9 cellular contexts compared by ENCODE assay signal in the genomic region with DNA sequence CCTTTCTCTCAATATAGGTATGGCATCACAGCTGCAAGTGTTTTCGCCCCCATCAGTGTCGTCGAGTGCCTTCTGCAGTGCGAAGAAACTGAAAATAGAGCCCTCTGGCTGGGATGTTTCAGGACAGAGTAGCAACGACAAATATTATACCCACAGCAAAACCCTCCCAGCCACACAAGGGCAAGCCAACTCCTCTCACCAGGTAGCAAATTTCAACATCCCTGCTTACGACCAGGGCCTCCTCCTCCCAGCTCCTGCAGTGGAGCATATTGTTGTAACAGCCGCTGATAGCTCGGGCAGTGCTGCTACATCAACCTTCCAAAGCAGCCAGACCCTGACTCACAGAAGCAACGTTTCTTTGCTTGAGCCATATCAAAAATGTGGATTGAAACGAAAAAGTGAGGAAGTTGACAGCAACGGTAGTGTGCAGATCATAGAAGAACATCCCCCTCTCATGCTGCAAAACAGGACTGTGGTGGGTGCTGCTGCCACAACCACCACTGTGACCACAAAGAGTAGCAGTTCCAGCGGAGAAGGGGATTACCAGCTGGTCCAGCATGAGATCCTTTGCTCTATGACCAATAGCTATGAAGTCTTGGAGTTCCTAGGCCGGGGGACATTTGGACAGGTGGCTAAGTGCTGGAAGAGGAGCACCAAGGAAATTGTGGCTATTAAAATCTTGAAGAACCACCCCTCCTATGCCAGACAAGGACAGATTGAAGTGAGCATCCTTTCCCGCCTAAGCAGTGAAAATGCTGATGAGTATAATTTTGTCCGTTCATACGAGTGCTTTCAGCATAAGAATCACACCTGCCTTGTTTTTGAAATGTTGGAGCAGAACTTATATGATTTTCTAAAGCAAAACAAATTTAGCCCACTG. TPM values are rescaled to one million over a fixed set of nuclear protein-coding genes. Genes with fewer than 3 reads are reported as not detected.
DNase-seq lines count a peak whose midpoint lies in the region; ATAC-seq and TF ChIP-seq lines count a peak whose summit lies in the region.
"Had no signal": no experiment of that assay in that cellular context is flagged by ENCODE, and none has a peak within 500 bp of the region (broad histone marks: within the 10 kb centered on the region; RNA-seq: fewer than 3 reads in every experiment).

No MANE protein-coding gene starts in this region.

- peak overlapping the region; percentile 83 for H3K27ac Mint-ChIP-seq in activated T-helper 2 cell treated with anti-CD3 and anti-CD28 coated beads, Interferon-gamma antibody, Interleukin-2, Interleukin-4, amounts not matched to agents 10 μg/mL and 5 μg/mL and 100 μg/mL, durations not matched to agents 14 hours and 24 hours and 36 hours

- peaks cover 68% of the 10 kb centered on the region for H3K36me3 Mint-ChIP-seq in activated T-helper 2 cell treated with anti-CD3 and anti-CD28 coated beads, Interferon-gamma antibody, Interleukin-2, Interleukin-4, amounts not matched to agents 10 μg/mL and 5 μg/mL and 100 μg/mL, durations not matched to agents 14 hours and 24 hours and 36 hours (ENCODE audit: low read depth)

- H3K9me3 Mint-ChIP-seq in activated T-helper 2 cell treated with anti-CD3 and anti-CD28 coated beads, Interferon-gamma antibody, Interleukin-2, Interleukin-4, amounts not matched to agents 10 μg/mL and 5 μg/mL and 100 μg/mL, durations not matched to agents 14 hours and 24 hours and 36 hours: peaks cover 9% of the 10 kb centered on the region

- H3K27me3 Mint-ChIP-seq in activated T-helper 2 cell treated with anti-CD3 and anti-CD28 coated beads, Interferon-gamma antibody, Interleukin-2, Interleukin-4, amounts not matched to agents 10 μg/mL and 5 μg/mL and 100 μg/mL, durations not matched to agents 14 hours and 24 hours and 36 hours (ENCODE audit: low read depth): no peaks in the 10 kb centered on the region

- 0 out of 2 replicates have a peak, but pooled peaks cover 4% of the 10 kb centered on the region for H3K9me3 ChIP-seq in Loucy (ENCODE audit: insufficient read depth, low read depth, low read length)

- H3K4me2 ChIP-seq in Loucy (ENCODE audit: low read depth, low read length, poor library complexity, severe bottlenecking): peak overlapping the region; percentile 16

- peaks cover 95% of the 10 kb centered on the region for H3K79me2 ChIP-seq in Loucy (ENCODE audit: insufficient read depth, low read length)

- peaks cover 48% of the 10 kb centered on the region for H3K4me1 ChIP-seq in Loucy (ENCODE audit: insufficient read depth, low read length, poor library complexity, severe bottlenecking)

- peak overlapping the region; percentile 57 for H3K4me3 Mint-ChIP-seq in activated T-helper 2 cell treated with anti-CD3 and anti-CD28 coated beads, Interferon-gamma antibody, Interleukin-2, Interleukin-4, amounts not matched to agents 10 μg/mL and 5 μg/mL and 100 μg/mL, durations not matched to agents 14 hours and 24 hours and 36 hours (ENCODE audit: low read depth)

- ATAC-seq in GM19463 (IDR thresholded peaks at IDR 0.05; ENCODE audit: unreplicated experiment): peak; percentile 78
- ATAC-seq: Panc1 had no signal

- H3K9me2 ChIP-seq in Loucy (replicated peaks; ENCODE audit: low read depth, low read length): no peaks in the 10 kb centered on the region

- no peak for DNase-seq in activated T-helper 2 cell treated with anti-CD3 and anti-CD28 coated beads, Interferon-gamma antibody, Interleukin-2, Interleukin-4, amounts not matched to agents 10 μg/mL and 5 μg/mL and 100 μg/mL, durations not matched to agents 14 hours and 24 hours and 36 hours (ENCODE audit: low spot score)
- peak; percentile 29 to 46 for DNase-seq in stimulated activated CD4-positive, alpha-beta T cell treated with anti-CD3 and anti-CD28 coated beads, Interleukin-2, amount 100 ng/mL, for 24 hours
- DNase-seq in 8988T (no peak), NCI-H82 (lab: John Stamatoyannopoulos, UW) (no peak), dermis blood vessel endothelial cell (no peak), dedifferentiated amniotic fluid mesenchymal stem cell (ENCODE audit: extremely low spot score) (no peak)

- no peak for TF ChIP-seq CTCF in Loucy (conservative IDR thresholded peaks at IDR 0.05; ENCODE audit: low read length)

- no peak overlapping the region for H3K9ac ChIP-seq in Loucy (ENCODE audit: low read depth, low read length, poor library complexity, severe bottlenecking)

- intact Hi-C loops in activated T-helper 2 cell treated with anti-CD3 and anti-CD28 coated beads, Interferon-gamma antibody, Interleukin-2, Interleukin-4, amounts not matched to agents 10 μg/mL and 5 μg/mL and 100 μg/mL, durations not matched to agents 14 hours and 24 hours and 36 hours (cut with micrococcal nuclease): loop anchor here (1.0 kb wide), 1 partner anchor 9 kb away; no protein-coding TSS in a partner anchor

- peaks cover 3% of the 10 kb centered on the region; the same call in 1 of the 2 replicates for H3F3A ChIP-seq in Loucy (ENCODE audit: low read depth)

- H3K36me3 ChIP-seq in Loucy (ENCODE audit: insufficient read depth, low read length): peaks cover 44% of the 10 kb centered on the region

- H4K20me1 ChIP-seq in Loucy (ENCODE audit: insufficient read depth, low read length, poor library complexity, severe bottlenecking): peaks cover 86% of the 10 kb centered on the region

- H3K4me3 ChIP-seq in Loucy (ENCODE audit: low read length, poor library complexity, severe bottlenecking): no peak overlapping the region

- H3K27me3 ChIP-seq in Loucy (ENCODE audit: insufficient read depth, low read length, poor library complexity, severe bottlenecking): no peaks in the 10 kb centered on the region

- peaks cover 66% of the 10 kb centered on the region for H3K4me1 Mint-ChIP-seq in activated T-helper 2 cell treated with anti-CD3 and anti-CD28 coated beads, Interferon-gamma antibody, Interleukin-2, Interleukin-4, amounts not matched to agents 10 μg/mL and 5 μg/mL and 100 μg/mL, durations not matched to agents 14 hours and 24 hours and 36 hours (ENCODE audit: low read depth)

- no peak overlapping the region for H2AFZ ChIP-seq in Loucy (ENCODE audit: low read length)

RNA-seq across cellular contexts. Expression of a gene that starts 11.5 kb away (rescaled TPM):
- total RNA-seq in activated T-helper 2 cell treated with anti-CD3 and anti-CD28 coated beads, Interferon-gamma antibody, Interleukin-2, Interleukin-4, amounts not matched to agents 10 μg/mL and 5 μg/mL and 100 μg/mL, durations not matched to agents 14 hours and 24 hours and 36 hours: 108 and 111 TPM in 2 replicates
- 36.8 and 50.4 TPM in 2 replicates for total RNA-seq in dermis blood vessel endothelial cell

RNA-seq across cellular contexts. Expression of a gene that starts 35.5 kb away (rescaled TPM):
- total RNA-seq in activated T-helper 2 cell treated with anti-CD3 and anti-CD28 coated beads, Interferon-gamma antibody, Interleukin-2, Interleukin-4, amounts not matched to agents 10 μg/mL and 5 μg/mL and 100 μg/mL, durations not matched to agents 14 hours and 24 hours and 36 hours: 18.8 and 20.8 TPM in 2 replicates
- total RNA-seq in dermis blood vessel endothelial cell: 2.4 and 3.3 TPM in 2 replicates

RNA-seq across cellular contexts. Expression of a gene that starts 36.0 kb away (rescaled TPM):
- 42.0 and 45.9 TPM in 2 replicates for total RNA-seq in activated T-helper 2 cell treated with anti-CD3 and anti-CD28 coated beads, Interferon-gamma antibody, Interleukin-2, Interleukin-4, amounts not matched to agents 10 μg/mL and 5 μg/mL and 100 μg/mL, durations not matched to agents 14 hours and 24 hours and 36 hours
- total RNA-seq in dermis blood vessel endothelial cell: 26.7 and 38.3 TPM in 2 replicates

RNA-seq across cellular contexts. Expression of a gene that starts 38.7 kb away (rescaled TPM):
- total RNA-seq in activated T-helper 2 cell treated with anti-CD3 and anti-CD28 coated beads, Interferon-gamma antibody, Interleukin-2, Interleukin-4, amounts not matched to agents 10 μg/mL and 5 μg/mL and 100 μg/mL, durations not matched to agents 14 hours and 24 hours and 36 hours: 0.11 and 0.18 TPM in 2 replicates
- total RNA-seq in dermis blood vessel endothelial cell: 7.3 and 21.5 TPM in 2 replicates

RNA-seq across cellular contexts. Expression of a gene that starts 53.2 kb away (rescaled TPM):
- 0.39 and 1.1 TPM in 2 replicates for total RNA-seq in activated T-helper 2 cell treated with anti-CD3 and anti-CD28 coated beads, Interferon-gamma antibody, Interleukin-2, Interleukin-4, amounts not matched to agents 10 μg/mL and 5 μg/mL and 100 μg/mL, durations not matched to agents 14 hours and 24 hours and 36 hours
- 0.17 and 0.37 TPM in 2 replicates for total RNA-seq in dermis blood vessel endothelial cell

Comparison
In these comparisons a context has a peak if more than half of its experiments do, and no peak if none do; other contexts are left out.
1. DNase-seq: peak in stimulated activated CD4-positive, alpha-beta T cell treated with anti-CD3 and anti-CD28 coated beads, Interleukin-2, amount 100 ng/mL, for 24 hours (2 of 2); none in activated T-helper 2 cell treated with anti-CD3 and anti-CD28 coated beads, Interferon-gamma antibody, Interleukin-2, Interleukin-4, amounts not matched to agents 10 μg/mL and 5 μg/mL and 100 μg/mL, durations not matched to agents 14 hours and 24 hours and 36 hours (single experiment), 8988T (single experiment), NCI-H82 (single experiment), dermis blood vessel endothelial cell (single experiment) and dedifferentiated amniotic fluid mesenchymal stem cell (single experiment).